Comparison of ENCODE assay signal across 8 cellular contexts in genomic region chr12:120686690-120687569, GRCh38. TPM values are rescaled to one million over a fixed set of nuclear protein-coding genes. Genes with fewer than 3 reads are reported as not detected.
DNase-seq lines count a peak whose midpoint lies in the region; FAIRE-seq and TF ChIP-seq lines count a peak whose summit lies in the region.

A gene with protein sequence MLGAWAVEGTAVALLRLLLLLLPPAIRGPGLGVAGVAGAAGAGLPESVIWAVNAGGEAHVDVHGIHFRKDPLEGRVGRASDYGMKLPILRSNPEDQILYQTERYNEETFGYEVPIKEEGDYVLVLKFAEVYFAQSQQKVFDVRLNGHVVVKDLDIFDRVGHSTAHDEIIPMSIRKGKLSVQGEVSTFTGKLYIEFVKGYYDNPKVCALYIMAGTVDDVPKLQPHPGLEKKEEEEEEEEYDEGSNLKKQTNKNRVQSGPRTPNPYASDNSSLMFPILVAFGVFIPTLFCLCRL (plus strand): TSS chr12:120687149. CDS start chr12:120687297, 148 bp downstream.

- intact Hi-C loops in activated naive CD4-positive, alpha-beta T cell treated with anti-CD3 and anti-CD28 coated beads for 36 hours (cut with micrococcal nuclease) = loop anchor here (1.0 to 2.0 kb wide), 15 partner anchors 23 to 780 kb away; partner anchors contain the start of genes ACADS, ANAPC5, COX6A1 and DYNLL1

- H3K4me1 Mint-ChIP-seq in activated naive CD4-positive, alpha-beta T cell treated with anti-CD3 and anti-CD28 coated beads for 36 hours (ENCODE audit: low read depth) = peaks cover 42% of the 10 kb centered on the region

- peak within 1 kb of the TSS; percentile 91 for H3K27ac Mint-ChIP-seq in activated naive CD4-positive, alpha-beta T cell treated with anti-CD3 and anti-CD28 coated beads for 36 hours

- H3K36me3 ChIP-seq in GM06990 (ENCODE audit: control insufficient read depth, insufficient read depth, low read length) (no peaks in the 10 kb centered on the region; the same call in 1 of the 2 replicates), neutrophil (no peaks in the 10 kb centered on the region)

- no peaks in the 10 kb centered on the region for H3K36me3 Mint-ChIP-seq in activated naive CD4-positive, alpha-beta T cell treated with anti-CD3 and anti-CD28 coated beads for 36 hours (ENCODE audit: low read depth)

- no peaks in the 10 kb centered on the region for H3K9me3 Mint-ChIP-seq in activated naive CD4-positive, alpha-beta T cell treated with anti-CD3 and anti-CD28 coated beads for 36 hours

- DNase-seq in GM06990 (ENCODE audit: extremely low read depth, insufficient read length) (peak; percentile 99), HFF-Myc (ENCODE audit: extremely low read depth, low read depth) (peak; percentile 93), NAMALWA (ENCODE audit: low spot score) (peak; percentile 98), SK-N-DZ (ENCODE audit: low spot score) (peak; percentile 99), frontal cortex (ENCODE audit: low spot score in 2 of 2) (peak; percentile 98 to 99), substantia nigra (lab: John Stamatoyannopoulos, UW) (peak; percentile 95 to 99 (median 98))
- DNase-seq in activated naive CD4-positive, alpha-beta T cell treated with anti-CD3 and anti-CD28 coated beads for 36 hours = peak; percentile 99

- peak within 1 kb of the TSS; percentile 92 for H3K27ac ChIP-seq in neutrophil
- H3K27ac ChIP-seq in substantia nigra (ENCODE audit: low read depth, low read length, poor library complexity, severe bottlenecking) = peak within 1 kb of the TSS; percentile 97

- peak within 1 kb of the TSS; percentile 87 for H3K4me3 Mint-ChIP-seq in activated naive CD4-positive, alpha-beta T cell treated with anti-CD3 and anti-CD28 coated beads for 36 hours

- H3K9me3 ChIP-seq in neutrophil = no peaks in the 10 kb centered on the region

- H3K27me3 ChIP-seq in GM06990 (replicated peaks; ENCODE audit: control insufficient read depth, insufficient read depth, low read length) (no peaks in the 10 kb centered on the region), neutrophil (no peaks in the 10 kb centered on the region)

- no peaks in the 10 kb centered on the region for H3K27me3 Mint-ChIP-seq in activated naive CD4-positive, alpha-beta T cell treated with anti-CD3 and anti-CD28 coated beads for 36 hours (ENCODE audit: low read depth)

- TF ChIP-seq CTCF in GM06990 (IDR thresholded peaks at IDR 0.05; ENCODE audit: insufficient read depth, low read length, poor library complexity, severe bottlenecking) (peak; percentile 27), HFF-Myc (IDR thresholded peaks at IDR 0.05; ENCODE audit: low read depth, low read length, missing control alignments) (no peak), neutrophil (IDR thresholded peaks at IDR 0.05) (peak; percentile 57)

- CTCF ChIA-PET in activated naive CD4-positive, alpha-beta T cell treated with anti-CD3 and anti-CD28 coated beads for 36 hours (lab: Charles Lee) = interaction anchor here (0.6 to 3.4 kb wide), 5 partner anchors 24 to 104 kb away, joined by 3 to 14 read pairs (median 3); no protein-coding TSS in a partner anchor

- peak; percentile 33 for FAIRE-seq in frontal cortex (lab: Jason Lieb, UNC)

- H3K4me3 ChIP-seq in GM06990 (replicated peaks; ENCODE audit: low read depth, low read length) = peak within 1 kb of the TSS; percentile 87
- peak within 1 kb of the TSS; percentile 69 for H3K4me3 ChIP-seq in HFF-Myc (replicated peaks; ENCODE audit: low read depth, low read length)
- H3K4me3 ChIP-seq in neutrophil (ENCODE audit: low read depth in 1 of 2, low read length in 1 of 2) = peak within 1 kb of the TSS; percentile 92 to 97

- peaks cover 43 to 46% of the 10 kb centered on the region in 2 experiments for H3K4me1 ChIP-seq in neutrophil (ENCODE audit: control insufficient read depth in 1 of 2, insufficient read depth in 1 of 2, low read depth in 1 of 2, low read length in 1 of 2)

RNA-seq across cellular contexts. Expression of the gene that starts here (rescaled TPM):
- polyA plus RNA-seq in SK-N-DZ (2014; cell fraction: cytosol; rRNA removed) = 74.0 and 94.2 TPM in 2 replicates
- polyA plus RNA-seq in SK-N-DZ (2014; cell fraction: nucleus; rRNA removed) = 49.1 and 55.5 TPM in 2 replicates
- 10 to 100 TPM; 78.6 to 89.7 TPM for total RNA-seq in activated naive CD4-positive, alpha-beta T cell treated with anti-CD3 and anti-CD28 coated beads for 36 hours
- total RNA-seq in frontal cortex = 35.5 TPM

Comparison
In these comparisons a context has a peak if more than half of its experiments do, and no peak if none do; other contexts are left out.
1. Peak in every context shown above with its lines: DNase-seq, H3K4me3 ChIP-seq and H3K27ac ChIP-seq.